ENCODE assay signal across 1 cellular context in the genomic region with DNA sequence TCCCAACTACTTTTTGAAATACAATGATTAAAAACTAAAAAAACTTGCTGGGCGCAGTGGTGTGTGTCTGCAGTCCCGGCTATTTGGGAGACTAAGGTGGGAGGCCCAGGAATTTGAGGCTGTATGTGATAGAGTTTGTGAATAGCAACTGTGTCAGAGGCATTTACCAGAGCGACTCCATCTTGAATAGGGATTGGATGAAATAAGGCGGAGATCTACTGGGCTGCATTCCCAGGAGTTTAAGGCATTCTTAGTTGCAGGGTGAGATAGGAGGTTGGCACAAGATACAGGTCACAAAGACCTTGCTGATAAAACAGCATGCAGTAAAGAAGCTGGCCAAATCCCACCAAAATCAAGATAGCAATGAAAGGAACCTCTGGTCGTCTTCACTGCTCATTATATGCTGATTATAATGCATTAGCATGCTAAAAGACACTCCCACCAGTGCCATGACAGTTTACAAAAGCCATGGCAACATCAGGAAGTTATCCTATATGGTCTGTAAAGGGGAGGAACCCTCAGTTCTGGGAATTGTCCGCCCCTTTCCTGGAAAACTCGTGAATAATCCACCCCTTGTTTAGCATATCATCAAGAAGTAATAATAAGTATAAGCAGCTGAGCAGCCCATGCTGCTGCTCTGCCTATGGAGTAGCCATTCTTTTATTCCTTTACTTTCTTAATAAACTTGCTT.
TF ChIP-seq lines count a peak whose summit lies in the region.
"Not testable (repeated sequence)": the region's sequence is repeated elsewhere in the genome, so short reads cannot be mapped to it uniquely, and the experiment has no call there.

No MANE protein-coding gene starts in this region.

TF ChIP-seq in K562, 482 proteins besides CTCF, POLR2A, EP300 and RAD21 (continued from another document):
- TF ChIP-seq, protein P1, sequence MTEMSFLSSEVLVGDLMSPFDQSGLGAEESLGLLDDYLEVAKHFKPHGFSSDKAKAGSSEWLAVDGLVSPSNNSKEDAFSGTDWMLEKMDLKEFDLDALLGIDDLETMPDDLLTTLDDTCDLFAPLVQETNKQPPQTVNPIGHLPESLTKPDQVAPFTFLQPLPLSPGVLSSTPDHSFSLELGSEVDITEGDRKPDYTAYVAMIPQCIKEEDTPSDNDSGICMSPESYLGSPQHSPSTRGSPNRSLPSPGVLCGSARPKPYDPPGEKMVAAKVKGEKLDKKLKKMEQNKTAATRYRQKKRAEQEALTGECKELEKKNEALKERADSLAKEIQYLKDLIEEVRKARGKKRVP (CRISPR knock-in tag; IDR thresholded peaks at IDR 0.05) = peak; percentile 70
- 0 out of 2 replicates have a peak, but pooled peaks have one; percentile 54 for TF ChIP-seq TEAD2 (tag; IDR thresholded peaks at IDR 0.05)
- not testable (repeated sequence) for TF ChIP-seq MYC (IDR thresholded peaks at IDR 0.05; ENCODE audit: low read depth, low read length)
- TF ChIP-seq MYC (CRISPR knock-in tag; IDR thresholded peaks at IDR 0.05; ENCODE audit: borderline replicate concordance, low read depth) = peak; percentile 61; the same call in 1 of the 2 replicates
- TF ChIP-seq KLF6 (CRISPR knock-in tag; IDR thresholded peaks at IDR 0.05; ENCODE audit: borderline replicate concordance) = peak; percentile 89; the same call in 1 of the 2 replicates
- peak; percentile 69 for TF ChIP-seq ZNF239 (CRISPR knock-in tag; IDR thresholded peaks at IDR 0.05)
- peak; percentile 85; the same call in 1 of the 2 replicates for TF ChIP-seq HIVEP1 (CRISPR knock-in tag; IDR thresholded peaks at IDR 0.05)
- TF ChIP-seq ZNF175 (CRISPR knock-in tag; IDR thresholded peaks at IDR 0.05; ENCODE audit: low read depth) = 0 out of 2 replicates have a peak, but pooled peaks have one; percentile 47
- TF ChIP-seq, protein P2, sequence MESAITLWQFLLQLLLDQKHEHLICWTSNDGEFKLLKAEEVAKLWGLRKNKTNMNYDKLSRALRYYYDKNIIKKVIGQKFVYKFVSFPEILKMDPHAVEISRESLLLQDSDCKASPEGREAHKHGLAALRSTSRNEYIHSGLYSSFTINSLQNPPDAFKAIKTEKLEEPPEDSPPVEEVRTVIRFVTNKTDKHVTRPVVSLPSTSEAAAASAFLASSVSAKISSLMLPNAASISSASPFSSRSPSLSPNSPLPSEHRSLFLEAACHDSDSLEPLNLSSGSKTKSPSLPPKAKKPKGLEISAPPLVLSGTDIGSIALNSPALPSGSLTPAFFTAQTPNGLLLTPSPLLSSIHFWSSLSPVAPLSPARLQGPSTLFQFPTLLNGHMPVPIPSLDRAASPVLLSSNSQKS (CRISPR knock-in tag; IDR thresholded peaks at IDR 0.05) = 0 out of 2 replicates have a peak, but pooled peaks have one; percentile 13
- TF ChIP-seq TEAD1 (CRISPR knock-in tag; IDR thresholded peaks at IDR 0.05) = peak in 1 of 2 experiments; percentile 89; a peak in 2 of 4 replicates
